ENCODE assay signal across 1 cellular context in genomic region chr1:68448365-68448764, GRCh38.
TF ChIP-seq lines count a peak whose summit lies in the region.

No MANE protein-coding gene starts in this region.

TF ChIP-seq in K562, 482 proteins besides CTCF, POLR2A, EP300 and RAD21:
- TF ChIP-seq RBM39 (optimal IDR thresholded peaks at IDR 0.05; ENCODE audit: low read depth, low read length) (no peak), KAT8 (IDR thresholded peaks at IDR 0.05; ENCODE audit: low read depth) (no peak), U2AF1 (optimal IDR thresholded peaks at IDR 0.05; ENCODE audit: low read depth, low read length) (no peak), ZNF699 (CRISPR knock-in tag; IDR thresholded peaks at IDR 0.05; ENCODE audit: insufficient replicate concordance) (no peak), CBX1 (IDR thresholded peaks at IDR 0.05; ENCODE audit: low read depth) (no peak), ZNF695 (CRISPR knock-in tag; IDR thresholded peaks at IDR 0.05) (no peak), HDGF (IDR thresholded peaks at IDR 0.05) (no peak), ARID3A (IDR thresholded peaks at IDR 0.05; ENCODE audit: borderline replicate concordance, low read depth, low read length) (no peak)
